ENCODE assay signal across 25 cellular contexts in genomic region chr17:79280010-79280409, GRCh38.
"Had no signal": no experiment of that assay in that cellular context is flagged by ENCODE, and none has a peak within 500 bp of the region (broad histone marks: within the 10 kb centered on the region; RNA-seq: fewer than 3 reads in every experiment).

No MANE protein-coding gene starts in this region.

- H2AFZ ChIP-seq: hepatocyte, parathyroid adenoma had no signal

- H3K4me2 ChIP-seq: hepatocyte, smooth muscle cell had no signal

- H3K36me3 ChIP-seq: esophagus muscularis mucosa, gastroesophageal sphincter, heart left ventricle, neutrophil, stomach, thyroid gland had no signal

- H3K9ac ChIP-seq: parathyroid adenoma had no signal

- H3K27ac ChIP-seq: coronary artery, esophagus muscularis mucosa, foreskin keratinocyte, gastroesophageal sphincter, heart left ventricle, hepatocyte, neutrophil, parathyroid adenoma, stomach, thyroid gland had no signal

- DNase-seq: dermis blood vessel endothelial cell; effector memory CD4-positive, alpha-beta T cell; foreskin keratinocyte; kidney; natural killer cell; stimulated activated CD4-positive, alpha-beta T cell treated with anti-CD3 and anti-CD28 coated beads, Interleukin-12 subunit alpha, Interleukin-12 subunit beta, amount 100 ng/mL, for 4 hours; stimulated activated CD4-positive, alpha-beta T cell treated with anti-CD3 and anti-CD28 coated beads, Interleukin-2, amount 100 ng/mL, for 24 hours; stimulated activated CD4-positive, alpha-beta T cell treated with anti-CD3 and anti-CD28 coated beads, Interleukin-4, amount 100 ng/mL, for 24 hours; stimulated activated naive CD4-positive, alpha-beta T cell treated with Interleukin-2 at 50 U/mL for 16 hours; stomach; thyroid gland; trophoblast cell had no signal

- H3K4me1 ChIP-seq: esophagus muscularis mucosa, foreskin keratinocyte, gastroesophageal sphincter, heart left ventricle, parathyroid adenoma, stomach, thyroid gland had no signal

- H3K79me2 ChIP-seq: hepatocyte, parathyroid adenoma had no signal

- ATAC-seq: foreskin keratinocyte; gastroesophageal sphincter; heart left ventricle; left lobe of liver; sciatic nerve; stimulated activated effector memory CD8-positive, alpha-beta T cell treated with anti-CD3 and anti-CD28 coated beads, Interleukin-12 subunit alpha, Interleukin-12 subunit beta, amount 100 ng/mL, for 72 hours had no signal

- FAIRE-seq: endothelial cell of umbilical vein, kidney had no signal

- H3K4me3 ChIP-seq: coronary artery, esophagus muscularis mucosa, gastroesophageal sphincter, heart left ventricle, hepatocyte, lung, smooth muscle cell, stomach, thyroid gland had no signal

- H3K9me3 ChIP-seq: esophagus muscularis mucosa, gastroesophageal sphincter, heart left ventricle, neutrophil, stomach, thyroid gland had no signal

- H3K27me3 ChIP-seq: foreskin keratinocyte, hepatocyte, thyroid gland had no signal
